ENCODE assay signal across 18 cellular contexts in the genomic region with DNA sequence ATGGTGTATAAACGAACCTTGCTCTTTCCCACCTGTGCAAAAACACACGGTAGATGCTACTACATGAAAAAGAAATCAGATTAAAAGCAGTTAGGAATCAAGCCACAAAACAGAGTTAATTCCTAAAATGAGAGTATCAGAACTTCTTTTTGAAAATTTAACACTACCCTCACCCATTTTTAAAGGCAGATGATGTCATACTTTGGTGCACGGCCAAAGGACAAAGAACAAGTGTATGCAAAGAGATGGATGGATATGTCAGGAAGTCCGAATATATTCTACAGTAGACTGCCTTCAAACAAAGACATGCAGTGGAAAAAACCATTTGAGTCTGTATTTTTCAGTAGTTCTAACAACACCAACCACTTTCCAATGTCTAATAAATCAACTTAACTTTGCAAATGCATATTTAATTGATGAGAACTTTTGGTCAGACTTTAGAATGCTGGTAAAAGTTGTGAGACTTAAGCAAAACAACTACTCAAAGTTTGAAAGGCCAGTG. TPM values are rescaled to one million over a fixed set of nuclear protein-coding genes. Genes with fewer than 3 reads are reported as not detected.
A peak's percentile ranks its signal among the peaks of the same experiment; 100 is the strongest.
DNase-seq lines count a peak whose midpoint lies in the region; ATAC-seq, FAIRE-seq and TF ChIP-seq lines count a peak whose summit lies in the region.
"Had no signal": no experiment of that assay in that cellular context is flagged by ENCODE, and none has a peak within 500 bp of the region (broad histone marks: within the 10 kb centered on the region; RNA-seq: fewer than 3 reads in every experiment).

No MANE protein-coding gene starts in this region.

- no peak overlapping the region for H3K27ac Mint-ChIP-seq in activated naive CD4-positive, alpha-beta T cell treated with anti-CD3 and anti-CD28 coated beads for 36 hours
- H3K27ac Mint-ChIP-seq: stimulated activated memory B cell treated with anti-CD40 and anti-IgM and Interleukin-4, amounts not matched to agents 10 μg/mL and 1 μg/mL and 100 μg/mL, for 72 hours had no signal

- no peak overlapping the region for H3K9ac ChIP-seq in GM12878 (ENCODE audit: control insufficient read depth, insufficient read depth, low read length)

- no peak overlapping the region for H3K27ac ChIP-seq in GM12878 (ENCODE audit: control insufficient read depth, insufficient read depth)
- no peak overlapping the region for H3K27ac ChIP-seq in small intestine (ENCODE audit: low read depth in 1 of 2, low read length in 1 of 2)
- H3K27ac ChIP-seq: right atrium auricular region, WERI-Rb-1 had no signal

- TF ChIP-seq CTCF in NB4 (IDR thresholded peaks at IDR 0.05; ENCODE audit: low read depth, low read length) (no peak), GM12878 (IDR thresholded peaks at IDR 0.05 in 2 of 3, conservative IDR thresholded peaks at IDR 0.05 in 1 of 3; ENCODE audit: control insufficient read depth in 2 of 3, extremely low read depth in 1 of 3, insufficient read depth in 1 of 3, low read depth in 3 of 3, low read length in 3 of 3) (no peak)

- SMC1A ChIA-PET in GM12878 (lab: Charles Lee; ENCODE audit: uncharacterized antibody, unreplicated experiment) = interaction anchor here (1.1 to 1.5 kb wide), 3 partner anchors 10 to 32 kb away, joined by 3 to 5 read pairs (median 4); no protein-coding TSS in a partner anchor

- no peak for ATAC-seq in GM12878
- ATAC-seq: esophagus mucosa; gastroesophageal sphincter; stimulated activated memory B cell treated with anti-CD40 and anti-IgM and Interleukin-4, amounts not matched to agents 10 μg/mL and 1 μg/mL and 100 μg/mL, for 72 hours had no signal

- TF ChIP-seq POLR2A in NB4 (IDR thresholded peaks at IDR 0.05; ENCODE audit: extremely low read depth, insufficient read length) = no peak
- TF ChIP-seq POLR2A in GM12878 (IDR thresholded peaks at IDR 0.05; ENCODE audit: low read depth, low read length) = no peak

- POLR2A ChIA-PET in GM12878 (lab: Charles Lee) = interaction anchor here (1.3 kb wide), 1 partner anchor 11 kb away, joined by 4 read pairs; no protein-coding TSS in a partner anchor

- peak overlapping the region; percentile 16 for H3K4me3 ChIP-seq in NB4 (ENCODE audit: low read depth, low read length)
- H3K4me3 ChIP-seq in GM12878 = no peak overlapping the region
- H3K4me3 ChIP-seq in small intestine (ENCODE audit: low read depth in 1 of 2, low read length in 2 of 2) = no peak overlapping the region
- H3K4me3 ChIP-seq: gastroesophageal sphincter, right atrium auricular region had no signal

- H3K4me2 ChIP-seq in GM12878 (ENCODE audit: control insufficient read depth, insufficient read depth) = no peak overlapping the region

- BruUV-seq in GM12878 (replicated peaks; lab: Mats Ljungman, UMichigan) = no TSS peak

- WGBS in GM12878 (ENCODE audit: insufficient coverage, insufficient replicate concordance, low lambda C conversion rate, missing lambda C conversion rate) = 37% methylated on average over 4 of the region's 4 CpGs
- 13 to 56% (median 42%) methylated on average over 4 of the region's 4 CpGs for WGBS in small intestine, 3 donors

- in situ Hi-C loops in GM12878 (cut with MboI) = no loop called here

- peaks cover 45% of the 10 kb centered on the region for H3K4me1 Mint-ChIP-seq in activated naive CD4-positive, alpha-beta T cell treated with anti-CD3 and anti-CD28 coated beads for 36 hours (ENCODE audit: low read depth)

- no peaks in the 10 kb centered on the region for H3K9me3 Mint-ChIP-seq in activated naive CD4-positive, alpha-beta T cell treated with anti-CD3 and anti-CD28 coated beads for 36 hours
- H3K9me3 Mint-ChIP-seq: stimulated activated memory B cell treated with anti-CD40 and anti-IgM and Interleukin-4, amounts not matched to agents 10 μg/mL and 1 μg/mL and 100 μg/mL, for 72 hours had no signal

- H3K4me1 ChIP-seq in GM12878 (ENCODE audit: control insufficient read depth, insufficient read depth, low read length) = no peaks in the 10 kb centered on the region
- no peaks in the 10 kb centered on the region for H3K4me1 ChIP-seq in small intestine (ENCODE audit: control insufficient read depth in 2 of 2, insufficient read depth in 1 of 2, low read depth in 1 of 2, low read length in 1 of 2)

- no peak overlapping the region for H2AFZ ChIP-seq in GM12878 (ENCODE audit: control insufficient read depth, low read depth, low read length)

- DNase-seq in activated naive CD4-positive, alpha-beta T cell treated with anti-CD3 and anti-CD28 coated beads for 36 hours = no peak
- DNase-seq in activated naive CD4-positive, alpha-beta T cell treated with anti-CD3 and anti-CD28 coated beads, Interleukin-2, amount 50 U/mL, for 16 hours = no peak
- no peak for DNase-seq in NB4 (ENCODE audit: low read depth)
- no peak for DNase-seq in GM12878 (ENCODE audit: low read depth, low spot score)
- DNase-seq in small intestine = peak; percentile 36
- DNase-seq in Ammon's horn (ENCODE audit: low spot score) = no peak
- DNase-seq in stimulated activated CD4-positive, alpha-beta T cell treated with anti-CD3 and anti-CD28 coated beads, Interleukin-2, amount 100 ng/mL, for 48 hours = no peak
- DNase-seq in NCI-H1092 (lab: John Stamatoyannopoulos, UW) = no peak
- DNase-seq: IMR-90; NCI-H1694 treated with DMSO at 0.1 percent for 48 hours; NCI-H345; stimulated activated CD4-positive, alpha-beta T cell treated with anti-CD3 and anti-CD28 coated beads, Interleukin-15, amount 100 ng/mL, for 24 hours; WERI-Rb-1 had no signal

- H4K20me1 ChIP-seq in GM12878 (ENCODE audit: control insufficient read depth, insufficient read depth) = no peaks in the 10 kb centered on the region

- H3K4me3 Mint-ChIP-seq in activated naive CD4-positive, alpha-beta T cell treated with anti-CD3 and anti-CD28 coated beads for 36 hours = peak overlapping the region; percentile 38
- H3K4me3 Mint-ChIP-seq: stimulated activated memory B cell treated with anti-CD40 and anti-IgM and Interleukin-4, amounts not matched to agents 10 μg/mL and 1 μg/mL and 100 μg/mL, for 72 hours had no signal

- H3K36me3 Mint-ChIP-seq in activated naive CD4-positive, alpha-beta T cell treated with anti-CD3 and anti-CD28 coated beads for 36 hours (ENCODE audit: low read depth) = no peaks in the 10 kb centered on the region
- H3K36me3 Mint-ChIP-seq: stimulated activated memory B cell treated with anti-CD40 and anti-IgM and Interleukin-4, amounts not matched to agents 10 μg/mL and 1 μg/mL and 100 μg/mL, for 72 hours had no signal

- FAIRE-seq in GM12878 (lab: Jason Lieb, UNC) = no peak
- no peak for FAIRE-seq in small intestine (lab: Jason Lieb, UNC)
- FAIRE-seq: H54 had no signal

- RAD21 ChIA-PET in GM12878 (lab: Charles Lee; ENCODE audit: unreplicated experiment) = no interaction called here

- TF ChIP-seq RAD21 in GM12878 (IDR thresholded peaks at IDR 0.05; ENCODE audit: insufficient read depth, low read depth, low read length) = no peak

- peaks cover 35% of the 10 kb centered on the region for H3K79me2 ChIP-seq in GM12878 (ENCODE audit: control insufficient read depth, insufficient read depth, low read length)

- H3K36me3 ChIP-seq in GM12878 (ENCODE audit: control insufficient read depth in 2 of 2, insufficient read depth in 2 of 2, low read length in 1 of 2) (no peaks in the 10 kb centered on the region), small intestine (ENCODE audit: control insufficient read depth in 2 of 2, insufficient read depth in 2 of 2, low read length in 2 of 2) (no peaks in the 10 kb centered on the region)
- H3K36me3 ChIP-seq: gastroesophageal sphincter, right atrium auricular region, WERI-Rb-1 had no signal

- TF ChIP-seq EP300 in GM12878 (IDR thresholded peaks at IDR 0.05; ENCODE audit: borderline replicate concordance in 1 of 2, control insufficient read depth in 1 of 2, low read depth in 2 of 2, low read length in 2 of 2) = no peak

- H3K9me3 ChIP-seq in GM12878 (replicated peaks; ENCODE audit: control insufficient read depth, insufficient read depth, low read length) (no peaks in the 10 kb centered on the region), small intestine (ENCODE audit: control insufficient read depth, low read depth) (no peaks in the 10 kb centered on the region)
- H3K9me3 ChIP-seq: gastroesophageal sphincter, right atrium auricular region had no signal

- intact Hi-C loops in activated naive CD4-positive, alpha-beta T cell treated with anti-CD3 and anti-CD28 coated beads for 36 hours (cut with micrococcal nuclease) = no loop called here
- intact Hi-C loops in GM12878 (cut with micrococcal nuclease; ENCODE audit: unreplicated experiment) = no loop called here

- CTCF ChIA-PET in activated naive CD4-positive, alpha-beta T cell treated with anti-CD3 and anti-CD28 coated beads for 36 hours (lab: Charles Lee) = interaction anchor here (1.3 kb wide), 1 partner anchor 29 kb away, joined by 3 read pairs; no protein-coding TSS in a partner anchor
- CTCF ChIA-PET in GM12878 (lab: Yijun Ruan, JAX) = interaction anchor here (0.7 to 1.7 kb wide), 3 partner anchors 19 to 84 kb away, joined by 3 to 11 read pairs (median 6); no protein-coding TSS in a partner anchor

- no peaks in the 10 kb centered on the region for H3K27me3 Mint-ChIP-seq in activated naive CD4-positive, alpha-beta T cell treated with anti-CD3 and anti-CD28 coated beads for 36 hours (ENCODE audit: low read depth)
- H3K27me3 Mint-ChIP-seq: stimulated activated memory B cell treated with anti-CD40 and anti-IgM and Interleukin-4, amounts not matched to agents 10 μg/mL and 1 μg/mL and 100 μg/mL, for 72 hours had no signal

- H3K27me3 ChIP-seq in GM12878 (replicated peaks in 1 of 2; ENCODE audit: control insufficient read depth in 2 of 2, insufficient read depth in 2 of 2, low read length in 1 of 2) = no peaks in the 10 kb centered on the region
- H3K27me3 ChIP-seq in small intestine (ENCODE audit: control insufficient read depth in 2 of 2, insufficient read depth in 2 of 2, low read length in 2 of 2) = no peaks in the 10 kb centered on the region
- H3K27me3 ChIP-seq: gastroesophageal sphincter, right atrium auricular region had no signal

RNA-seq across cellular contexts. Expression of a gene that starts 2.2 kb away (rescaled TPM):
- 10 to 100 TPM; 59.4 to 63.1 TPM for total RNA-seq in activated naive CD4-positive, alpha-beta T cell treated with anti-CD3 and anti-CD28 coated beads for 36 hours
- 11.4 and 12.3 TPM in 2 replicates for total RNA-seq in GM12878 (2013; cell fraction: nucleolus; rRNA removed)
- 47.3 and 50.5 TPM in 2 replicates for total RNA-seq in GM12878 (2014; rRNA removed)
- 87.0 and 92.5 TPM in 2 replicates for total RNA-seq in GM12878 (2014; rRNA removed; fragmentation: Illumina TruSeq; extraction: Trizol)
- 77.5 and 80.9 TPM in 2 replicates for total RNA-seq in GM12878 (2021)
- polyA plus RNA-seq in GM12878 (2011; ENCODE audit: low read depth) = 35.4 TPM
- polyA plus RNA-seq in GM12878 (2011; rRNA removed) = 76.2 and 86.8 TPM in 2 replicates
- 51.8 and 55.7 TPM in 2 replicates for polyA plus RNA-seq in GM12878 (2011; cell fraction: cytosol; rRNA removed)
- 66.0 and 72.4 TPM in 2 replicates for polyA plus RNA-seq in GM12878 (2011; cell fraction: nucleus; rRNA removed)
- 34.0 and 38.0 TPM in 2 replicates for polyA plus RNA-seq in GM12878 (2012)
- 99.1 and 116 TPM in 2 replicates for polyA plus RNA-seq in GM12878 (2014; fragmentation: Illumina TruSeq; extraction: Trizol)
- polyA plus RNA-seq in GM12878 (2014; fragmentation: Nextera tagmentation; extraction: Ambion mirVana) = 10 to 100 TPM; 44.2 to 78.0 TPM
- polyA plus RNA-seq in GM12878 (2014; rRNA removed) = 72.4 and 82.0 TPM in 2 replicates
- polyA plus RNA-seq in GM12878 (2016; fragmentation: Nextera tagmentation; extraction: Ambion mirVana) = 100 to 1,000 TPM; 121 TPM
- 45.5 and 46.7 TPM in 2 replicates for polyA minus RNA-seq in GM12878 (2011; rRNA and poly(A)+ RNA removed)
- polyA minus RNA-seq in GM12878 (2011; cell fraction: cytosol; rRNA and poly(A)+ RNA removed) = 20.0 and 21.1 TPM in 2 replicates
- polyA minus RNA-seq in GM12878 (2011; cell fraction: nucleus; rRNA and poly(A)+ RNA removed) = 9.8 and 12.2 TPM in 2 replicates
- 10 to 100 TPM; 50.3 to 92.6 (median 60.9) TPM for polyA plus RNA-seq in small intestine

RNA-seq across cellular contexts. Expression of a gene that starts 8.4 kb away (rescaled TPM):
- 10 to 100 TPM; 11.3 to 15.1 TPM for total RNA-seq in activated naive CD4-positive, alpha-beta T cell treated with anti-CD3 and anti-CD28 coated beads for 36 hours
- 7.0 and 7.1 TPM in 2 replicates for total RNA-seq in GM12878 (2013; cell fraction: nucleolus; rRNA removed)
- total RNA-seq in GM12878 (2014; rRNA removed) (37.1 and 39.7 TPM in 2 replicates), GM12878 (2014; rRNA removed; fragmentation: Illumina TruSeq; extraction: Trizol) (19.1 and 19.8 TPM in 2 replicates), GM12878 (2021) (21.8 and 24.4 TPM in 2 replicates)
- 14.7 TPM for polyA plus RNA-seq in GM12878 (2011; ENCODE audit: low read depth)
- polyA plus RNA-seq in GM12878 (2011; rRNA removed) (48.6 and 67.3 TPM in 2 replicates), GM12878 (2014; fragmentation: Illumina TruSeq; extraction: Trizol) (30.5 and 38.5 TPM in 2 replicates), GM12878 (2014; fragmentation: Nextera tagmentation; extraction: Ambion mirVana) (10 to 100 TPM in 1 of 2 experiments, 1 to 10 TPM in 1; 6.3 to 14.7 TPM), GM12878 (2014; rRNA removed) (38.5 and 40.5 TPM in 2 replicates), GM12878 (2016; fragmentation: Nextera tagmentation; extraction: Ambion mirVana) (10 to 100 TPM; 36.2 to 37.3 TPM), small intestine (1 to 10 TPM in 2 of 3 donors, under 1 TPM in 1; 0.79 to 1.1 (median 1.1) TPM)
- polyA plus RNA-seq in GM12878 (2011; cell fraction: cytosol; rRNA removed) = 66.1 and 82.2 TPM in 2 replicates
- polyA plus RNA-seq in GM12878 (2011; cell fraction: nucleus; rRNA removed) = 30.0 and 48.6 TPM in 2 replicates
- 22.3 and 27.9 TPM in 2 replicates for polyA plus RNA-seq in GM12878 (2012)
- 69.5 and 71.9 TPM in 2 replicates for polyA minus RNA-seq in GM12878 (2011; rRNA and poly(A)+ RNA removed)
- 14.0 and 14.5 TPM in 2 replicates for polyA minus RNA-seq in GM12878 (2011; cell fraction: cytosol; rRNA and poly(A)+ RNA removed)
- polyA minus RNA-seq in GM12878 (2011; cell fraction: nucleus; rRNA and poly(A)+ RNA removed) = 11.6 and 17.7 TPM in 2 replicates

RNA-seq across cellular contexts. Expression of a gene that starts 53.1 kb away (rescaled TPM):
- 10 to 100 TPM; 15.8 to 16.5 TPM for total RNA-seq in activated naive CD4-positive, alpha-beta T cell treated with anti-CD3 and anti-CD28 coated beads for 36 hours
- total RNA-seq in GM12878 (2013; cell fraction: nucleolus; rRNA removed) = 14.4 and 16.4 TPM in 2 replicates
- 22.9 and 25.8 TPM in 2 replicates for total RNA-seq in GM12878 (2014; rRNA removed)
- 12.3 and 13.8 TPM in 2 replicates for total RNA-seq in GM12878 (2014; rRNA removed; fragmentation: Illumina TruSeq; extraction: Trizol)
- total RNA-seq in GM12878 (2021) = 34.4 and 35.1 TPM in 2 replicates
- polyA plus RNA-seq in GM12878 (2011; ENCODE audit: low read depth) = 17.4 TPM
- polyA plus RNA-seq in GM12878 (2011; rRNA removed) = 15.7 and 33.0 TPM in 2 replicates
- 35.0 and 43.1 TPM in 2 replicates for polyA plus RNA-seq in GM12878 (2011; cell fraction: cytosol; rRNA removed)
- polyA plus RNA-seq in GM12878 (2011; cell fraction: nucleus; rRNA removed) = 28.0 and 31.1 TPM in 2 replicates
- polyA plus RNA-seq in GM12878 (2012) = 24.3 and 24.6 TPM in 2 replicates
- polyA plus RNA-seq in GM12878 (2014; fragmentation: Illumina TruSeq; extraction: Trizol) = 32.3 and 36.7 TPM in 2 replicates
- polyA plus RNA-seq in GM12878 (2014; fragmentation: Nextera tagmentation; extraction: Ambion mirVana) = 1 to 10 TPM; 4.0 to 5.2 TPM
- polyA plus RNA-seq in GM12878 (2014; rRNA removed) = 24.7 and 27.3 TPM in 2 replicates
- 10 to 100 TPM; 19.3 to 20.4 TPM for polyA plus RNA-seq in GM12878 (2016; fragmentation: Nextera tagmentation; extraction: Ambion mirVana)
- 39.8 and 47.5 TPM in 2 replicates for polyA minus RNA-seq in GM12878 (2011; rRNA and poly(A)+ RNA removed)
- polyA minus RNA-seq in GM12878 (2011; cell fraction: cytosol; rRNA and poly(A)+ RNA removed) = 21.8 and 27.7 TPM in 2 replicates
- polyA minus RNA-seq in GM12878 (2011; cell fraction: nucleus; rRNA and poly(A)+ RNA removed) = 7.3 and 10.4 TPM in 2 replicates
- polyA plus RNA-seq in small intestine = 10 to 100 TPM; 10.4 to 13.8 (median 13.6) TPM
